8 cellular contexts compared by ENCODE assay signal in the genomic region with DNA sequence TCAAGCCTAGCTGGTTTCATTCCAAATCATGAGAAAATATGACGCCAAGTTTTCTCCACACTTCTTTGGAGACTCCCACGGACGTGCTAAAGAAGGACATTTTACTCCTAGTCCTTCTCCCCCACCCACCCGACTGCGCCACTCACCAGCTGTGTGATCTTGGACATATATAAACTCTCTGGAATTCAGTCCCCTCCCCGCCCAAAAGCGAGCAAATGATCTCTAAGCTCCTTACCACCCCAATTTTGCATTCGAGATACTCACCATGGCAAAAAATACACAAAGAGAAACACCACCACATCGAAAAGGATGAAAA. TPM values are rescaled to one million over a fixed set of nuclear protein-coding genes. Genes with fewer than 3 reads are reported as not detected.
A peak's percentile ranks its signal among the peaks of the same experiment; 100 is the strongest.
DNase-seq lines count a peak whose midpoint lies in the region; ATAC-seq and TF ChIP-seq lines count a peak whose summit lies in the region.

No MANE protein-coding gene starts in this region.

- peak overlapping the region; percentile 69 for H3K9ac ChIP-seq in SU-DHL-6 (ENCODE audit: low read length)
- peak overlapping the region; percentile 81 to 98 for H3K9ac ChIP-seq in mucosa of rectum (ENCODE audit: low read depth in 1 of 2, low read length in 2 of 2)

- H3K4me3 Mint-ChIP-seq in effector memory CD8-positive, alpha-beta T cell = peak overlapping the region; percentile 99 to 100

- H3K27ac ChIP-seq in SU-DHL-6 (ENCODE audit: low read depth, low read length) = peak overlapping the region; percentile 72
- H3K27ac ChIP-seq in mucosa of rectum (ENCODE audit: low read depth in 2 of 2, low read length in 2 of 2) = peak overlapping the region; percentile 94 to 96
- H3K27ac ChIP-seq in thyroid gland = peak overlapping the region; percentile 83 to 98 (median 90)

- H3K4me1 Mint-ChIP-seq in effector memory CD8-positive, alpha-beta T cell (ENCODE audit: low read depth in 2 of 2) = peaks cover 16 to 24% of the 10 kb centered on the region in 2 donors

- no peaks in the 10 kb centered on the region for H3K9me3 Mint-ChIP-seq in effector memory CD8-positive, alpha-beta T cell

- peak; percentile 27 for ATAC-seq in GM18502 (IDR thresholded peaks at IDR 0.05; ENCODE audit: poor library complexity, unreplicated experiment)
- ATAC-seq in HG02840 (IDR thresholded peaks at IDR 0.05; ENCODE audit: low FRiP score, unreplicated experiment) = peak; percentile 26
- ATAC-seq in effector memory CD8-positive, alpha-beta T cell (replicated peaks) = no peak

- H3K36me3 ChIP-seq in SU-DHL-6 (ENCODE audit: low read length) (peaks cover 3% of the 10 kb centered on the region; the same call in 1 of the 2 replicates), mucosa of rectum (ENCODE audit: control insufficient read depth in 2 of 2, insufficient read depth in 2 of 2, low read length in 2 of 2) (peaks cover 6 to 20% of the 10 kb centered on the region in 2 donors), thyroid gland (peaks cover 0 to 7% of the 10 kb centered on the region in 2 donors)

- H3K4me3 ChIP-seq in SU-DHL-6 (ENCODE audit: insufficient read depth, low read length, poor library complexity, severe bottlenecking) (peak overlapping the region; percentile 86), mucosa of rectum (ENCODE audit: low read length in 2 of 2) (peak overlapping the region; percentile 87 to 99), thyroid gland (replicated peaks in 1 of 3) (peak overlapping the region; percentile 51 to 97 (median 63))

- no peaks in the 10 kb centered on the region for H3K9me2 ChIP-seq in SU-DHL-6 (replicated peaks; ENCODE audit: insufficient read depth, low read length)

- 0 out of 2 replicates have a peak, but pooled peaks cover 4% of the 10 kb centered on the region for H3F3A ChIP-seq in SU-DHL-6 (ENCODE audit: insufficient read depth)

- H3K9me3 ChIP-seq in SU-DHL-6 (ENCODE audit: insufficient read depth, low read length) (no peaks in the 10 kb centered on the region), mucosa of rectum (ENCODE audit: control insufficient read depth in 2 of 2, low read length in 2 of 2) (no peaks in the 10 kb centered on the region), thyroid gland (no peaks in the 10 kb centered on the region)

- H3K4me1 ChIP-seq in mucosa of rectum (ENCODE audit: control insufficient read depth in 2 of 2, insufficient read depth in 2 of 2, low read length in 2 of 2) = peaks cover 14 to 17% of the 10 kb centered on the region in 2 donors
- H3K4me1 ChIP-seq in thyroid gland = peaks cover 13 to 20% of the 10 kb centered on the region in 2 donors

- H4K20me1 ChIP-seq in SU-DHL-6 (ENCODE audit: low read depth, low read length) = no peaks in the 10 kb centered on the region

- peak overlapping the region; percentile 99 to 100 for H3K27ac Mint-ChIP-seq in effector memory CD8-positive, alpha-beta T cell

- H3K27me3 ChIP-seq in SU-DHL-6 (ENCODE audit: low read length) (no peaks in the 10 kb centered on the region), mucosa of rectum (ENCODE audit: control insufficient read depth in 2 of 2, insufficient read depth in 2 of 2, low read length in 2 of 2) (no peaks in the 10 kb centered on the region), thyroid gland (no peaks in the 10 kb centered on the region)

- TF ChIP-seq CTCF in SU-DHL-6 (IDR thresholded peaks at IDR 0.05; ENCODE audit: insufficient read depth, low read length, poor library complexity, severe bottlenecking) = no peak
- no peak for TF ChIP-seq CTCF in thyroid gland (IDR thresholded peaks at IDR 0.05)

- peak in 2 of 3 experiments; percentile 31 to 34 for DNase-seq in effector memory CD8-positive, alpha-beta T cell
- DNase-seq in thyroid gland = peak; percentile 50 to 52
- no peak for DNase-seq in SHP77 treated with DMSO at 0.1 percent for 48 hours (lab: John Stamatoyannopoulos, UW)
- no peak for DNase-seq in C1 segment of cervical spinal cord (lab: John Stamatoyannopoulos, UW)

- peaks cover 9 to 13% of the 10 kb centered on the region in 2 donors for H3K27me3 Mint-ChIP-seq in effector memory CD8-positive, alpha-beta T cell

- intact Hi-C loops in thyroid gland (cut with DNase I) = no loop called here

- peak overlapping the region; percentile 96 for H3K4me2 ChIP-seq in SU-DHL-6 (ENCODE audit: low read depth, low read length, poor library complexity, severe bottlenecking)

- H3K36me3 Mint-ChIP-seq in effector memory CD8-positive, alpha-beta T cell (ENCODE audit: insufficient read depth) = peaks cover 34% of the 10 kb centered on the region

- H3K79me2 ChIP-seq in SU-DHL-6 (ENCODE audit: insufficient read depth, low read length) = peaks cover 18% of the 10 kb centered on the region; the same call in 1 of the 2 replicates

- WGBS in thyroid gland, 2 donors = 1 to 2% methylated on average over 9 of the region's 9 CpGs

- peak overlapping the region; percentile 86 for H2AFZ ChIP-seq in SU-DHL-6 (ENCODE audit: low read depth, low read length, severe bottlenecking)

- TF ChIP-seq POLR2A in thyroid gland (IDR thresholded peaks at IDR 0.05) = no peak

RNA-seq across cellular contexts. Expression of a gene that starts 21.9 kb away (rescaled TPM):
- not detected for total RNA-seq in thyroid gland

Comparison
In these comparisons a context has a peak if more than half of its experiments do, and no peak if none do; other contexts are left out.
1. DNase-seq: peak in effector memory CD8-positive, alpha-beta T cell (2 of 3) and thyroid gland (2 of 2); none in SHP77 treated with DMSO at 0.1 percent for 48 hours (single experiment) and C1 segment of cervical spinal cord (0 of 14).
2. Peak in every context shown above with its lines, with median percentiles within 50 percentile points of each other: H3K27ac ChIP-seq and H3K4me3 ChIP-seq.